Comparison of ENCODE assay signal across 1 cellular context in genomic region chr15:78422571-78423340, GRCh38.
TF ChIP-seq lines count a peak whose summit lies in the region.

No MANE protein-coding gene starts in this region.

TF ChIP-seq in HepG2, 621 proteins besides CTCF, POLR2A, EP300 and RAD21 (continued from another document):
- peak; percentile 46; the same call in 1 of the 2 replicates for TF ChIP-seq HNF1A (IDR thresholded peaks at IDR 0.05; ENCODE audit: low read depth)
- peak; percentile 57; the same call in 1 of the 2 replicates for TF ChIP-seq HNF1A (CRISPR knock-in tag; IDR thresholded peaks at IDR 0.05; ENCODE audit: borderline replicate concordance)
- TF ChIP-seq IRF2 (CRISPR knock-in tag; IDR thresholded peaks at IDR 0.05) = 0 out of 2 replicates have a peak, but pooled peaks have one; percentile 48
- TF ChIP-seq KDM3A (CRISPR knock-in tag; IDR thresholded peaks at IDR 0.05; ENCODE audit: low read depth) = 0 out of 2 replicates have a peak, but pooled peaks have one; percentile 41
- no peak for TF ChIP-seq SRSF9 (IDR thresholded peaks at IDR 0.05; ENCODE audit: borderline replicate concordance, insufficient read depth, low read depth, low read length, poor library complexity, severe bottlenecking)
- 0 out of 2 replicates have a peak, but pooled peaks have one; percentile 39 for TF ChIP-seq ZGPAT (CRISPR knock-in tag; IDR thresholded peaks at IDR 0.05)
- TF ChIP-seq ZNF775 (CRISPR knock-in tag; IDR thresholded peaks at IDR 0.05; ENCODE audit: borderline replicate concordance) = no peak
- TF ChIP-seq PPARG (CRISPR knock-in tag; conservative IDR thresholded peaks at IDR 0.05) = no peak
- no peak for TF ChIP-seq ARHGAP35 (CRISPR knock-in tag; IDR thresholded peaks at IDR 0.05; ENCODE audit: borderline replicate concordance)
- no peak for TF ChIP-seq ZNF782 (CRISPR knock-in tag; IDR thresholded peaks at IDR 0.05; ENCODE audit: borderline replicate concordance)
- peak; percentile 49; the same call in 1 of the 2 replicates for TF ChIP-seq ZNF614 (CRISPR knock-in tag; IDR thresholded peaks at IDR 0.05; ENCODE audit: borderline replicate concordance)
- no peak for TF ChIP-seq ZNF574 (CRISPR knock-in tag; IDR thresholded peaks at IDR 0.05)
